In genomic region chr15:62390793-62391543, GRCh38 we compare ENCODE assay signal across 8 cellular contexts. TPM values are rescaled to one million over a fixed set of nuclear protein-coding genes. Genes with fewer than 3 reads are reported as not detected.
A peak's percentile ranks its signal among the peaks of the same experiment; 100 is the strongest.
DNase-seq lines count a peak whose midpoint lies in the region; ATAC-seq and TF ChIP-seq lines count a peak whose summit lies in the region.

No MANE protein-coding gene starts in this region.

- H3K4me3 ChIP-seq in brain microvascular endothelial cell (ENCODE audit: low read depth, low read length) (peak overlapping the region; percentile 99), iPS-18a (ENCODE audit: low read length) (peak overlapping the region; percentile 91)

- DNase-seq in NCI-H748 (lab: John Stamatoyannopoulos, UW; ENCODE audit: unreplicated experiment): peak; percentile 45
- no peak for DNase-seq in NCI-H748 treated with DMSO at 0.1 percent for 48 hours (lab: John Stamatoyannopoulos, UW)
- DNase-seq in SK-N-DZ (ENCODE audit: low spot score): peak; percentile 47
- DNase-seq in brain microvascular endothelial cell: peak; percentile 31
- DNase-seq in sciatic nerve (ENCODE audit: low spot score): peak; percentile 75

- peaks cover 9% of the 10 kb centered on the region for H3K4me1 ChIP-seq in iPS-18a (ENCODE audit: control insufficient read depth, low read depth, low read length)

- in situ Hi-C loops in brain microvascular endothelial cell (cut with HindIII; ENCODE audit: low pct_ligation_motif_present, low sequenced_read_pairs): no loop called here

- peak overlapping the region; percentile 84 for H3K9ac ChIP-seq in iPS-18a (ENCODE audit: low read length)

- TF ChIP-seq CTCF in brain microvascular endothelial cell (IDR thresholded peaks at IDR 0.05; ENCODE audit: low read depth, low read length, missing control alignments): peak; percentile 19

- no peaks in the 10 kb centered on the region for H3K27me3 ChIP-seq in brain microvascular endothelial cell (replicated peaks)
- H3K27me3 ChIP-seq in iPS-18a (ENCODE audit: control insufficient read depth, insufficient read depth, low read length): peaks cover 25% of the 10 kb centered on the region

- intact Hi-C loops in sciatic nerve (cut with DNase I): loop anchor here (5.0 kb wide), 1 partner anchor 256 kb away; no protein-coding TSS in a partner anchor

- H3K36me3 ChIP-seq in brain microvascular endothelial cell (replicated peaks) (no peaks in the 10 kb centered on the region), iPS-18a (ENCODE audit: control insufficient read depth, low read depth, low read length) (no peaks in the 10 kb centered on the region)

- peak; percentile 29 for ATAC-seq in HG03064 (IDR thresholded peaks at IDR 0.05; ENCODE audit: low read depth, unreplicated experiment)
- ATAC-seq in sciatic nerve: peak; percentile 53
- ATAC-seq in HG03108 (IDR thresholded peaks at IDR 0.05; ENCODE audit: unreplicated experiment): no peak

- H3K9me3 ChIP-seq in iPS-18a (ENCODE audit: control insufficient read depth, low read depth, low read length): no peaks in the 10 kb centered on the region

- H3K27ac ChIP-seq in brain microvascular endothelial cell (no peak overlapping the region), iPS-18a (ENCODE audit: low read length) (no peak overlapping the region)

RNA-seq across cellular contexts. Expression of gene TLN2, which starts 0.6 kb away (rescaled TPM):
- polyA plus RNA-seq in SK-N-DZ (2014; cell fraction: cytosol; rRNA removed): 9.6 and 12.6 TPM in 2 replicates
- polyA plus RNA-seq in SK-N-DZ (2014; cell fraction: nucleus; rRNA removed): 7.8 and 8.8 TPM in 2 replicates
- total RNA-seq in sciatic nerve: 49.3 TPM
